ENCODE assay signal across 23 cellular contexts in the genomic region with DNA sequence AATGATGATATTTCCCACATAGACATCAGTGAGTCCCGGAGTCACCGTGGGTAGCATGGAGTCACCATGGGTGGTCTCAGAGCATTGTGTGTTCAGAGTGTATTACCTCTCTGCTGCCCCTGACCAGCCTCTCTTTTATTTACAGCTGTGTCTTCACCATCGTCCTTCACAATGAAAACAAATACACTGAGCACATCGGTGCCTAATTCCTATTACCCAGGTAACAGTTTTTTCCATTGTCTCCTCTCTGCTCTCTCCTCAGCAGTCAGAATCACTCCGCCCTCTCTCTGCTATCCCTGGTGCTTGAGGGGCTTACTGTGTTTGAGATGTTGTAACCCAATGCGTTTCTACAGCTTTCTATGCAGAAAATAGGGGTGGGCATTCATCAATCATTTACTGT.
DNase-seq lines count a peak whose midpoint lies in the region; ATAC-seq lines count a peak whose summit lies in the region.
"Had no signal": no experiment of that assay in that cellular context is flagged by ENCODE, and none has a peak within 500 bp of the region (broad histone marks: within the 10 kb centered on the region; RNA-seq: fewer than 3 reads in every experiment).

No MANE protein-coding gene starts in this region.

- no peak for ATAC-seq in HG03354 (IDR thresholded peaks at IDR 0.05; ENCODE audit: poor library complexity, severe bottlenecking, unreplicated experiment)
- ATAC-seq in activated T-cell treated with anti-CD3 and anti-CD28 coated beads, Interleukin-2, amount 50 U/mL, for 4 hours: no peak
- ATAC-seq: CD8-positive, alpha-beta T cell; HepG2; PC-3; Right ventricle myocardium inferior; SK-N-SH treated with all-trans-retinoic acid at 6 μM for 48 hours; T-helper 17 cell had no signal

- no peaks in the 10 kb centered on the region for H3K27me3 Mint-ChIP-seq in activated T-cell treated with anti-CD3 and anti-CD28 coated beads, Interleukin-2, amount 50 U/mL, for 4 hours (ENCODE audit: low read depth)
- H3K27me3 Mint-ChIP-seq: T-helper 17 cell had no signal

- H3K9me3 Mint-ChIP-seq in activated T-cell treated with anti-CD3 and anti-CD28 coated beads, Interleukin-2, amount 50 U/mL, for 4 hours: peaks cover 3% of the 10 kb centered on the region
- H3K9me3 Mint-ChIP-seq: CD8-positive, alpha-beta T cell had no signal

- DNase-seq in NCI-H1930 (lab: John Stamatoyannopoulos, UW): peak; percentile 73 to 81
- peak; percentile 33 for DNase-seq in NCI-H345 treated with DMSO at 0.1 percent for 48 hours (lab: John Stamatoyannopoulos, UW; ENCODE audit: unreplicated experiment)
- peak; percentile 17 for DNase-seq in iPS-NIHi11 (ENCODE audit: low spot score)
- no peak for DNase-seq in NCI-H2196 treated with DMSO at 0.1 percent for 48 hours (lab: John Stamatoyannopoulos, UW; ENCODE audit: unreplicated experiment)
- DNase-seq in MV-4-11 (lab: John Stamatoyannopoulos, UW): no peak
- DNase-seq in activated T-cell treated with anti-CD3 and anti-CD28 coated beads, Interleukin-2, amount 50 U/mL, for 4 hours: no peak
- DNase-seq: C1 segment of cervical spinal cord; CD8-positive, alpha-beta T cell; DMS79 treated with DMSO at 0.1 percent for 48 hours; GF-D8; Karpas-422; NCI-H1092 treated with DMSO at 0.1 percent for 48 hours; NCI-H1436; NCI-H2029; NCI-H2171; NCI-H510A; NCI-H774; PC-3; T-helper 17 cell had no signal

- H3K36me3 Mint-ChIP-seq in activated T-cell treated with anti-CD3 and anti-CD28 coated beads, Interleukin-2, amount 50 U/mL, for 4 hours (ENCODE audit: insufficient read depth): no peaks in the 10 kb centered on the region
- H3K36me3 Mint-ChIP-seq: CD8-positive, alpha-beta T cell had no signal

- H3K4me3 Mint-ChIP-seq in activated T-cell treated with anti-CD3 and anti-CD28 coated beads, Interleukin-2, amount 50 U/mL, for 4 hours: no peak overlapping the region
- H3K4me3 Mint-ChIP-seq: CD8-positive, alpha-beta T cell; T-helper 17 cell had no signal

- no peaks in the 10 kb centered on the region for H3K4me1 Mint-ChIP-seq in activated T-cell treated with anti-CD3 and anti-CD28 coated beads, Interleukin-2, amount 50 U/mL, for 4 hours (ENCODE audit: low read depth)
- H3K4me1 Mint-ChIP-seq: T-helper 17 cell had no signal

Comparison
In these comparisons a context has a peak if more than half of its experiments do, and no peak if none do; other contexts are left out.
1. DNase-seq: peak in NCI-H1930 (2 of 2), NCI-H345 treated with DMSO at 0.1 percent for 48 hours (single experiment) and iPS-NIHi11 (single experiment); none in NCI-H2196 treated with DMSO at 0.1 percent for 48 hours (single experiment), MV-4-11 (single experiment) and activated T-cell treated with anti-CD3 and anti-CD28 coated beads, Interleukin-2, amount 50 U/mL, for 4 hours (single experiment).